Comparison of ENCODE assay signal across 9 cellular contexts in the genomic region with DNA sequence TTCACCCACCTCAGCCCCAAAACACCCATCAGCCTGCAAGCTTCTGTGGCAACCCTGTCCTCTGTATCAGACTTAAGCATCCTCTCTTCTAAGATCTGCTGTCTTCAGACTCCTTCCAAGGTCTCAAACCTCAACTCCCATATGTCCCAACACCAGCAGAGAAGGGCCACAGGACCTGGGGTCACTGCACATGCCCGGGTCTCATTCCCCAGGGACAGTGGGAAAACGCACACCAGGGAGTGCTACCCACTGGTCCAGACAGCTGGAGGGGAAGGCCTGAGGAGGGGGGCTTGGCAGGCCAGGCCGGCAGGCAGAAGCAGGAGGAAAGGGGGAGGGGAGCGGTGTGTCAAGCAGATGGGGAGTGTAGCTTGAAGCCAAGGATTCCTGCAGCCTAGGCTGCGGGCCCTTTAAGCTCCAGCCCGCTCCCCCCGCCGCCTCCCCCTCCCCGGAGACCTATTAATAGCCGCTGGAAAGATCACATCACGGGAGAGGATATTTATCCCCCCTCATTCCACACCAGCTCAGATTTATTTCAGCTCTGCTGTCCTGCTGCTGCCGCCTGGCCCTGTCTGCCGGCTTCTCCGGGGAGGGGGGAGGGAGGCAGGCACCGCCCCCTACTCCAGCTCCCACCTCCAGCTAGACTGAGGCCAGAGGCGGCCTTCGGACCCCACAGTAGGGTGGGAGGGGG. TPM values are rescaled to one million over a fixed set of nuclear protein-coding genes. Genes with fewer than 3 reads are reported as not detected.
DNase-seq lines count a peak whose midpoint lies in the region; ATAC-seq and TF ChIP-seq lines count a peak whose summit lies in the region.
"Had no signal": no experiment of that assay in that cellular context is flagged by ENCODE, and none has a peak within 500 bp of the region (broad histone marks: within the 10 kb centered on the region; RNA-seq: fewer than 3 reads in every experiment).

No MANE protein-coding gene starts in this region.

- ATAC-seq in aorta (ENCODE audit: low FRiP score) (peak; percentile 48), GM21737 (IDR thresholded peaks at IDR 0.05; ENCODE audit: unreplicated experiment) (no peak)

- H3K4me3 Mint-ChIP-seq in activated naive CD4-positive, alpha-beta T cell treated with anti-CD3 and anti-CD28 coated beads, Interleukin-2, amount 50 U/mL, for 24 hours, result peak overlapping the region; percentile 45

- H3K9me3 ChIP-seq in esophagus squamous epithelium (no peaks in the 10 kb centered on the region), muscle layer of duodenum (ENCODE audit: control insufficient read depth in 1 of 2, low read length in 2 of 2) (no peaks in the 10 kb centered on the region), aorta (ENCODE audit: control insufficient read depth, low read length) (no peaks in the 10 kb centered on the region)

- peak overlapping the region; percentile 19 for H3K27ac Mint-ChIP-seq in activated naive CD4-positive, alpha-beta T cell treated with anti-CD3 and anti-CD28 coated beads, Interleukin-2, amount 50 U/mL, for 24 hours

- H3K36me3 ChIP-seq in esophagus squamous epithelium (peaks cover 3 to 52% (median 13%) of the 10 kb centered on the region in 3 donors), muscle layer of duodenum (ENCODE audit: control insufficient read depth in 1 of 2, insufficient read depth in 2 of 2, low read length in 2 of 2) (peaks cover 10 to 22% of the 10 kb centered on the region in 2 donors), aorta (ENCODE audit: control insufficient read depth in 1 of 2, insufficient read depth in 2 of 2, low read length in 1 of 2) (no peaks in the 10 kb centered on the region)

- no peaks in the 10 kb centered on the region for H3K36me3 Mint-ChIP-seq in activated naive CD4-positive, alpha-beta T cell treated with anti-CD3 and anti-CD28 coated beads, Interleukin-2, amount 50 U/mL, for 24 hours

- H3K4me3 ChIP-seq in esophagus squamous epithelium, result peak overlapping the region; percentile 14 to 60 (median 38)
- peak overlapping the region; percentile 7 to 60 for H3K4me3 ChIP-seq in muscle layer of duodenum (ENCODE audit: low read depth in 1 of 2, low read length in 2 of 2)
- peak overlapping the region in 1 of 2 donors; percentile 13 for H3K4me3 ChIP-seq in aorta (ENCODE audit: low read length in 2 of 2)

- no peaks in the 10 kb centered on the region for H3K9me3 Mint-ChIP-seq in activated naive CD4-positive, alpha-beta T cell treated with anti-CD3 and anti-CD28 coated beads, Interleukin-2, amount 50 U/mL, for 24 hours

- no peaks in the 10 kb centered on the region for H3K27me3 Mint-ChIP-seq in activated naive CD4-positive, alpha-beta T cell treated with anti-CD3 and anti-CD28 coated beads, Interleukin-2, amount 50 U/mL, for 24 hours

- intact Hi-C loops in esophagus squamous epithelium (cut with DNase I) (loop anchor here (2.0 to 10.0 kb wide), 2 partner anchors 16 to 46 kb away; a partner anchor contains a TSS), aorta (cut with DNase I) (loop anchor here (1.0 to 5.0 kb wide), 3 partner anchors 16 to 117 kb away; a partner anchor contains a TSS)

- H3K27ac ChIP-seq in esophagus squamous epithelium (peak overlapping the region; percentile 95 to 100 (median 98)), muscle layer of duodenum (ENCODE audit: low read length) (peak overlapping the region; percentile 72), aorta (ENCODE audit: low read depth in 1 of 2, low read length in 2 of 2) (peak overlapping the region; percentile 44 to 78)

- H3K27me3 ChIP-seq in esophagus squamous epithelium, result no peaks in the 10 kb centered on the region
- no peaks in the 10 kb centered on the region for H3K27me3 ChIP-seq in muscle layer of duodenum (ENCODE audit: low read depth, low read length)
- H3K27me3 ChIP-seq in aorta (ENCODE audit: control insufficient read depth in 1 of 2, insufficient read depth in 2 of 2, low read length in 1 of 2), result no peaks in the 10 kb centered on the region

- TF ChIP-seq CTCF in esophagus squamous epithelium (IDR thresholded peaks at IDR 0.05), result no peak

- 9 to 60% methylated on average over 1 to 5 of the region's 17 CpGs for WGBS in esophagus squamous epithelium, 2 donors
- 1 to 4% methylated on average over 16 to 17 of the region's 17 CpGs for WGBS in aorta, 2 donors

- TF ChIP-seq POLR2A in esophagus squamous epithelium (IDR thresholded peaks at IDR 0.05) (peak in 2 of 4 donors; percentile 55 to 68), erythroblast (IDR thresholded peaks at IDR 0.05; ENCODE audit: low read length) (no peak)

- H3K4me1 ChIP-seq in esophagus squamous epithelium (peaks cover 68 to 82% (median 71%) of the 10 kb centered on the region in 3 donors), muscle layer of duodenum (ENCODE audit: control insufficient read depth in 1 of 2, insufficient read depth in 2 of 2, low read length in 2 of 2) (peaks cover 37 to 53% of the 10 kb centered on the region in 2 donors), aorta (ENCODE audit: control insufficient read depth in 1 of 2, insufficient read depth in 2 of 2, low read length in 2 of 2) (no peaks in the 10 kb centered on the region)

- no peak for DNase-seq in activated naive CD4-positive, alpha-beta T cell treated with anti-CD3 and anti-CD28 coated beads, Interleukin-2, amount 50 U/mL, for 16 hours
- DNase-seq in SW480 (ENCODE audit: low spot score) (peak; percentile 64), esophagus squamous epithelium (lab: John Stamatoyannopoulos, UW) (no peak), aorta (peak; percentile 85 to 92), erythroblast (lab: John Stamatoyannopoulos, UW) (no peak)

- peaks cover 59% of the 10 kb centered on the region for H3K4me1 Mint-ChIP-seq in activated naive CD4-positive, alpha-beta T cell treated with anti-CD3 and anti-CD28 coated beads, Interleukin-2, amount 50 U/mL, for 24 hours

RNA-seq across cellular contexts. Expression of a gene that starts 16.7 kb away (rescaled TPM):
- total RNA-seq in esophagus squamous epithelium (10 to 100 TPM; 16.4 to 29.6 (median 18.9) TPM), aorta (10 to 100 TPM; 73.5 to 92.9 TPM)
- polyA plus RNA-seq in aorta, result 10 to 100 TPM; 12.5 to 21.1 TPM

RNA-seq across cellular contexts. Expression of a gene that starts 25.4 kb away (rescaled TPM):
- total RNA-seq in esophagus squamous epithelium, result under 1 TPM in 1 of 4 donors, not detected in 3; 0.06 TPM
- total RNA-seq in aorta, result under 1 TPM; 0.06 to 0.27 TPM
- under 1 TPM; 0.13 to 0.69 TPM for polyA plus RNA-seq in aorta
- total RNA-seq: glomerular endothelial cell had no signal

RNA-seq across cellular contexts. Expression of a gene that starts 47.0 kb away (rescaled TPM):
- total RNA-seq in esophagus squamous epithelium (under 1 TPM in 1 of 4 donors, not detected in 3; 0.57 TPM), aorta (not detected)
- not detected for polyA plus RNA-seq in aorta
- total RNA-seq: glomerular endothelial cell had no signal

Comparison
In these comparisons a context has a peak if more than half of its experiments do, and no peak if none do; other contexts are left out.
1. DNase-seq: peak in SW480 (single experiment) and aorta (2 of 2); none in activated naive CD4-positive, alpha-beta T cell treated with anti-CD3 and anti-CD28 coated beads, Interleukin-2, amount 50 U/mL, for 16 hours (single experiment), esophagus squamous epithelium (single experiment) and erythroblast (0 of 2).
2. Peak in every context shown above with its lines, with median percentiles within 50 percentile points of each other: H3K27ac ChIP-seq.